24 cellular contexts compared by ENCODE assay signal in the genomic region with DNA sequence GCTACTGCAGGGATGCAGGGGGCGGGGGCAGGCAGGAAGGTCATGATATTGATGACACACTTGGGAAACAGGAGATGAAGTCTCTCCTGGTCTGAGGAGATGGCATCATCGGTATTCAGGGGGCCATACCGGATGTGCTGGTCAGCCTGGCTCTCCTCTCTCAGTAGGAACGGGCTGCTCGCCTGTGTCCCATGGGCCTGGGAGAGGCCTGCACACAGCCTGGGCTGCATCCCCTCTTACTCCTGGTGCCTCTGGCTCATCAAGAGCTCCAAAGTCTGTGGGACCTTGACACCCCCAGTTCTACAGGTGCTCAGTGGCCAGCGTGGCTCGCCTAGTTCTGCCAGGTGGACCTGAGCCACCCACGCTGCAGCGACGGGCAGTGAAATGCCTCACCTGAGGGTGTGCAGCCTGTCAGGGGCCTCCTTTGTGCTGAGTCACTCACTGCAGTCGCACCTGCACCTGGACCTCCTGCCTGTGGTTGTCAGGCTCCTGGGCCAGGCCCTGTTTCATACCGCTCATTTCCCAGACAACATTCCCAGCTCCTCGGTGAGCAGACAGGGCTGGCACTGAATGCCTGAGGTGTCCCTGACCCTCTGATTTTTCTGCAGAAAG. TPM values are rescaled to one million over a fixed set of nuclear protein-coding genes. Genes with fewer than 3 reads are reported as not detected.
"Had no signal": no experiment of that assay in that cellular context is flagged by ENCODE, and none has a peak within 500 bp of the region (broad histone marks: within the 10 kb centered on the region; RNA-seq: fewer than 3 reads in every experiment).

No MANE protein-coding gene starts in this region.

- H3K4me3 Mint-ChIP-seq: activated CD4-positive, alpha-beta T cell treated with anti-CD3 and anti-CD28 coated beads, Interleukin-2, amount 10 ng/mL, durations not matched to agents 7 days and 5 days; activated naive CD4-positive, alpha-beta T cell treated with anti-CD3 and anti-CD28 coated beads, Interleukin-2, amount 50 U/mL, for 24 hours; immature natural killer cell; naive thymus-derived CD8-positive, alpha-beta T cell; stimulated activated naive CD8-positive, alpha-beta T cell treated with anti-CD3 and anti-CD28 coated beads, Interleukin-15, Interleukin-2, amounts not matched to agents 100 ng/mL and 50 ng/mL, for 24 hours; T-cell had no signal

- H3K4me1 ChIP-seq: adrenal gland, esophagus squamous epithelium had no signal

- H3K9me3 ChIP-seq: adrenal gland, esophagus squamous epithelium, neutrophil, thoracic aorta had no signal

- H3K9me3 Mint-ChIP-seq: activated CD4-positive, alpha-beta T cell treated with anti-CD3 and anti-CD28 coated beads, Interleukin-2, amount 10 ng/mL, durations not matched to agents 7 days and 5 days; activated naive CD4-positive, alpha-beta T cell treated with anti-CD3 and anti-CD28 coated beads, Interleukin-2, amount 50 U/mL, for 24 hours; immature natural killer cell; stimulated activated naive CD8-positive, alpha-beta T cell treated with anti-CD3 and anti-CD28 coated beads, Interleukin-15, Interleukin-2, amounts not matched to agents 100 ng/mL and 50 ng/mL, for 24 hours; T-cell had no signal

- H3K27me3 ChIP-seq: adrenal gland, esophagus squamous epithelium, neutrophil had no signal

- H3K27ac Mint-ChIP-seq: activated CD4-positive, alpha-beta T cell treated with anti-CD3 and anti-CD28 coated beads, Interleukin-2, amount 10 ng/mL, durations not matched to agents 7 days and 5 days; activated naive CD4-positive, alpha-beta T cell treated with anti-CD3 and anti-CD28 coated beads, Interleukin-2, amount 50 U/mL, for 24 hours; immature natural killer cell; stimulated activated naive CD8-positive, alpha-beta T cell treated with anti-CD3 and anti-CD28 coated beads, Interleukin-15, Interleukin-2, amounts not matched to agents 100 ng/mL and 50 ng/mL, for 24 hours; T-cell had no signal

- H3K27me3 Mint-ChIP-seq: activated CD4-positive, alpha-beta T cell treated with anti-CD3 and anti-CD28 coated beads, Interleukin-2, amount 10 ng/mL, durations not matched to agents 7 days and 5 days; activated naive CD4-positive, alpha-beta T cell treated with anti-CD3 and anti-CD28 coated beads, Interleukin-2, amount 50 U/mL, for 24 hours; naive thymus-derived CD8-positive, alpha-beta T cell; stimulated activated naive CD8-positive, alpha-beta T cell treated with anti-CD3 and anti-CD28 coated beads, Interleukin-15, Interleukin-2, amounts not matched to agents 100 ng/mL and 50 ng/mL, for 24 hours; T-cell had no signal

- DNase-seq: activated CD4-positive, alpha-beta T cell treated with anti-CD3 and anti-CD28 coated beads, Interleukin-2, amount 10 ng/mL, durations not matched to agents 7 days and 5 days; activated effector memory CD4-positive, alpha-beta T cell treated with Interleukin-2 at 50 U/mL for 16 hours; activated T-cell treated with anti-CD3 and anti-CD28 coated beads, Interleukin-2, amount 50 U/mL, for 1 hour; central memory CD4-positive, alpha-beta T cell; cortex of kidney; effector CD8-positive, alpha-beta T cell; esophagus squamous epithelium; glutamatergic neuron; immature natural killer cell; naive thymus-derived CD8-positive, alpha-beta T cell; posterior cingulate gyrus; T-helper 9 cell had no signal

- H3K4me3 ChIP-seq: adrenal gland, esophagus squamous epithelium, skin epidermis, thoracic aorta had no signal

- H3K27ac ChIP-seq: adrenal gland, esophagus squamous epithelium, neutrophil, skin epidermis, thoracic aorta had no signal

- H3K4me1 Mint-ChIP-seq: activated CD4-positive, alpha-beta T cell treated with anti-CD3 and anti-CD28 coated beads, Interleukin-2, amount 10 ng/mL, durations not matched to agents 7 days and 5 days; T-cell had no signal

- ATAC-seq: left colon; naive thymus-derived CD8-positive, alpha-beta T cell; T-cell had no signal

RNA-seq across cellular contexts. Expression of gene CNDP1, which starts 18.6 kb away (rescaled TPM):
- total RNA-seq: activated CD4-positive, alpha-beta T cell treated with anti-CD3 and anti-CD28 coated beads, Interleukin-2, amount 10 ng/mL, durations not matched to agents 7 days and 5 days; activated CD8-positive, alpha-beta memory T cell treated with anti-CD3 and anti-CD28 coated beads for 36 hours; adrenal gland; endothelial cell of umbilical vein; esophagus squamous epithelium; fibroblast of villous mesenchyme; left colon; lung microvascular endothelial cell; naive thymus-derived CD8-positive, alpha-beta T cell; thoracic aorta had no signal
- polyA plus RNA-seq: endothelial cell of umbilical vein; immature natural killer cell; naive thymus-derived CD8-positive, alpha-beta T cell had no signal

RNA-seq across cellular contexts. Expression of gene DIPK1C, which starts 58.6 kb away (rescaled TPM):
- total RNA-seq: activated CD4-positive, alpha-beta T cell treated with anti-CD3 and anti-CD28 coated beads, Interleukin-2, amount 10 ng/mL, durations not matched to agents 7 days and 5 days; activated CD8-positive, alpha-beta memory T cell treated with anti-CD3 and anti-CD28 coated beads for 36 hours; endothelial cell of umbilical vein; esophagus squamous epithelium; fibroblast of villous mesenchyme; lung microvascular endothelial cell; T-cell; thoracic aorta had no signal
- polyA plus RNA-seq: endothelial cell of umbilical vein, immature natural killer cell had no signal
